In the genomic region with DNA sequence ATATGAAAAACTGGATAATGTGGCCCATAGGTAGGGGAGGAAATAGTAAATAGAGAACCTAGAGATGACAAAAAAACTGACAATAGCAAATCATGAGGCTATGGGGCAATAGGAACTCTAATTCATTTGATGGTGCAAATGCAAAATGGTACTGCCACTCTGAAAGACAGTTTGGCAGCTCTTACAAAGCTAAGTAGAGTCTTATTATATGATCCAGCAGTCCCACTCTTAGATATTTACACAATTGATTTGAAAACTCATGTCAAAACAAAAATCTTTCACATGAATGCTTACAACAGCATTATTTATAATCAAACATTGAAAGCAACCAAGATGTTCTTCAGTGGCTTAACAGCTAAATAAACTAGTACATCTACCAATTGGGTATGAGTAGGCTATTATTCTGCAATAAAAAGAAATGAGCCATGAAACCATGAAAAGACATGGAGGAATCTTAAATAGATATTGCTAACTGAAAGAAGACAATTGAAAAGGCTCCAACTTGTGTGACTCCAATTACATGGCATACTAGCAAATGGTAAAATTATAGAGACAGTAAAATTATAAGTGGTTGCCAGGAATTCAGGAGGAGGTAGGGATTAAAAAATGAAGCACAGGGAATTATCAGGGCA, we compare ENCODE assay signal across 14 cellular contexts.
DNase-seq lines count a peak whose midpoint lies in the region; ATAC-seq and TF ChIP-seq lines count a peak whose summit lies in the region.
"Had no signal": no experiment of that assay in that cellular context is flagged by ENCODE, and none has a peak within 500 bp of the region (broad histone marks: within the 10 kb centered on the region; RNA-seq: fewer than 3 reads in every experiment).

No MANE protein-coding gene starts in this region.

- TF ChIP-seq CTCF in right lobe of liver (IDR thresholded peaks at IDR 0.05) = no peak

- intact Hi-C loops in right lobe of liver (cut with DNase I) = no loop called here

- DNase-seq in NCI-H2107 treated with DMSO at 0.1 percent for 48 hours (lab: John Stamatoyannopoulos, UW; ENCODE audit: unreplicated experiment) (peak; percentile 72), NCI-H2107 (lab: John Stamatoyannopoulos, UW) (no peak), NCI-H128 (lab: John Stamatoyannopoulos, UW; ENCODE audit: unreplicated experiment) (peak; percentile 24), NCI-H345 treated with DMSO at 0.1 percent for 48 hours (lab: John Stamatoyannopoulos, UW; ENCODE audit: unreplicated experiment) (peak; percentile 80), renal cortical epithelial cell (ENCODE audit: low read depth) (peak; percentile 36), right lobe of liver (no peak), HUDEP-2 (lab: John Stamatoyannopoulos, UW; ENCODE audit: unreplicated experiment in 76 of 76) (no peak)
- no peak for DNase-seq in activated naive CD4-positive, alpha-beta T cell (lab: John Stamatoyannopoulos, UW)
- DNase-seq: Calu3; CD4-positive, CD25-positive, alpha-beta regulatory T cell; EL; MG63; SIG-M5 had no signal

- H3K27ac ChIP-seq in right lobe of liver = no peak overlapping the region

- no peak for TF ChIP-seq POLR2A in right lobe of liver (IDR thresholded peaks at IDR 0.05)

- no peak overlapping the region for H3K4me3 ChIP-seq in right lobe of liver
- H3K4me3 ChIP-seq: MG63 had no signal

- no peaks in the 10 kb centered on the region for H3K36me3 ChIP-seq in right lobe of liver
- H3K36me3 ChIP-seq: MG63 had no signal

- H3K4me1 ChIP-seq in right lobe of liver = no peaks in the 10 kb centered on the region

- no peaks in the 10 kb centered on the region for H3K9me3 ChIP-seq in right lobe of liver
- H3K9me3 ChIP-seq: MG63 had no signal

- no peaks in the 10 kb centered on the region for H3K27me3 ChIP-seq in right lobe of liver
- H3K27me3 ChIP-seq: MG63 had no signal

- ATAC-seq in right lobe of liver = no peak
- ATAC-seq: HepG2 had no signal

Comparison
In these comparisons a context has a peak if more than half of its experiments do, and no peak if none do; other contexts are left out.
1. DNase-seq: peak in NCI-H2107 treated with DMSO at 0.1 percent for 48 hours (single experiment), NCI-H128 (single experiment), NCI-H345 treated with DMSO at 0.1 percent for 48 hours (single experiment) and renal cortical epithelial cell (single experiment); none in NCI-H2107 (single experiment), right lobe of liver (0 of 3), activated naive CD4-positive, alpha-beta T cell (0 of 4) and HUDEP-2 (0 of 76).